ENCODE assay signal across 11 cellular contexts in the genomic region with DNA sequence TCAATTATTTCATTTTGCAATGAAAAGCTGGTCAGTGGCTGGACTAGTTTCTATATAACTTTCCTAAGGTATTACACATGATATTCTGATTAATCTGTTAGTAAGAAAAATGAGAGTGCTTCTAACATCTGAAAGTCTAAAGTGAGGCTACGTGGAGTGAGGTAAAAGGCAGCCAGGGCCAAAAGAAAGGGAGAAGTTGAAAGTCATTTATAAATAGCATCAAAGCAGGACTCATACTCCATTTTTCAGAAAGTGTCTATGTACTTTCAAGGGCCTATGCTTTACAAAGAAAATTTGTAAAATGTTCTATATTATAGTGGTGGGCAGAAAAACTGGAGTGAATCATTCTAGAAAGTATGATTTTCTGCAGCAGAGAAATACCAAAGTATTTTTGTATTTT.
"Had no signal": no experiment of that assay in that cellular context is flagged by ENCODE, and none has a peak within 500 bp of the region (broad histone marks: within the 10 kb centered on the region; RNA-seq: fewer than 3 reads in every experiment).

No MANE protein-coding gene starts in this region.

- H3K4me3 Mint-ChIP-seq: central memory CD8-positive, alpha-beta T cell had no signal

- H3K27me3 Mint-ChIP-seq: central memory CD8-positive, alpha-beta T cell had no signal

- H3K9me3 Mint-ChIP-seq: central memory CD8-positive, alpha-beta T cell had no signal

- DNase-seq: activated CD4-positive, alpha-beta T cell treated with anti-CD3 and anti-CD28 coated beads for 48 hours; activated effector memory CD4-positive, alpha-beta T cell treated with Interleukin-2 at 50 U/mL for 16 hours; activated T-cell treated with anti-CD3 and anti-CD28 coated beads for 4 hours; adrenal gland; effector memory CD4-positive, alpha-beta T cell; gastrocnemius medialis; stimulated activated CD4-positive, alpha-beta T cell treated with anti-CD3 and anti-CD28 coated beads, Interleukin-12 subunit alpha, Interleukin-12 subunit beta, amount 100 ng/mL, for 4 hours; stimulated activated naive CD4-positive, alpha-beta T cell treated with Interleukin-2 at 50 U/mL for 16 hours; T1000; upper lobe of left lung had no signal

- ATAC-seq: gastrocnemius medialis had no signal
